Comparison of ENCODE assay signal across 8 cellular contexts in the genomic region with DNA sequence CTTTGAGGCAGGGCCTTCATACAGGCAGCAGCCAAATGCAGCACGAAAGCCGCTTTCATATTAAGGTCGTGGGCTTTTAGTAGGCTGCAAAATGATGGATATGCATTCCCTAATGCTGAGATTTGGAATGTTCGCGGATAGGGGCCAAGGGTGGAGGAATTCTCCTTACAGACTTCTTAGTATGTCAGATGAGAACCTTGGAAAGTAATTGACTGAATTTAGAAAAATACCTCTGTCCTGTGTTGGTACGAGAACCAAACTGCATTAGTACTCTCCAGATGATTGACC. TPM values are rescaled to one million over a fixed set of nuclear protein-coding genes. Genes with fewer than 3 reads are reported as not detected.
DNase-seq lines count a peak whose midpoint lies in the region; ATAC-seq and TF ChIP-seq lines count a peak whose summit lies in the region.

No MANE protein-coding gene starts in this region.

- H3K4me3 ChIP-seq in WI38 (ENCODE audit: low read depth, low read length) (peak overlapping the region; percentile 87), gastroesophageal sphincter (peak overlapping the region; percentile 82 to 93), skeletal muscle tissue (ENCODE audit: low read length in 3 of 3) (peak overlapping the region; percentile 75 to 94 (median 85))

- H3K36me3 ChIP-seq in gastroesophageal sphincter = no peaks in the 10 kb centered on the region
- H3K36me3 ChIP-seq in skeletal muscle tissue (ENCODE audit: control insufficient read depth in 3 of 3, insufficient read depth in 3 of 3, low read length in 3 of 3) = no peaks in the 10 kb centered on the region

- TF ChIP-seq EP300 in gastroesophageal sphincter (IDR thresholded peaks at IDR 0.05) = no peak

- H3K4me1 ChIP-seq in gastroesophageal sphincter (peaks cover 13 to 68% (median 20%) of the 10 kb centered on the region in 3 donors), skeletal muscle tissue (ENCODE audit: control insufficient read depth in 3 of 3, insufficient read depth in 3 of 3, low read length in 3 of 3) (peaks cover 26 to 31% (median 30%) of the 10 kb centered on the region in 3 donors)

- peak overlapping the region; percentile 76 to 90 (median 89) for H3K9ac ChIP-seq in skeletal muscle tissue (ENCODE audit: low read depth in 1 of 3, low read length in 3 of 3)

- WGBS in gastroesophageal sphincter (ENCODE audit: low coverage in 1 of 2), 2 donors = 2 to 3% methylated on average over 6 of the region's 6 CpGs

- peak; percentile 0 for ATAC-seq in GM21717 (IDR thresholded peaks at IDR 0.05; ENCODE audit: unreplicated experiment)
- no peak for ATAC-seq in gastroesophageal sphincter
- ATAC-seq in GM19452 (IDR thresholded peaks at IDR 0.05; ENCODE audit: unreplicated experiment) = no peak
- no peak for ATAC-seq in GM18868 (IDR thresholded peaks at IDR 0.05; ENCODE audit: unreplicated experiment)

- no peak for TF ChIP-seq CTCF in WI38 (IDR thresholded peaks at IDR 0.05; ENCODE audit: low read depth, low read length)
- no peak for TF ChIP-seq CTCF in gastroesophageal sphincter (IDR thresholded peaks at IDR 0.05)
- no peak for TF ChIP-seq CTCF in GM10248 (IDR thresholded peaks at IDR 0.05; ENCODE audit: control extremely low read depth, extremely low read depth, low read depth, missing control alignments)

- CTCF ChIA-PET in GM10248 (lab: Yijun Ruan, JAX) = interaction anchor here (0.7 to 4.1 kb wide), 6 partner anchors 10 to 388 kb away, joined by 3 to 39 read pairs (median 10); no protein-coding TSS in a partner anchor

- H3K9me3 ChIP-seq in gastroesophageal sphincter (no peaks in the 10 kb centered on the region), skeletal muscle tissue (ENCODE audit: control insufficient read depth in 3 of 3, low read length in 3 of 3) (no peaks in the 10 kb centered on the region)

- POLR2A ChIA-PET in GM10248 (lab: Yijun Ruan, JAX) = no interaction called here

- H3K27ac ChIP-seq in gastroesophageal sphincter = peak overlapping the region; percentile 88 to 96 (median 94)
- H3K27ac ChIP-seq in skeletal muscle tissue (ENCODE audit: low read depth, low read length) = peak overlapping the region; percentile 52

- no peak for TF ChIP-seq POLR2A in gastroesophageal sphincter (IDR thresholded peaks at IDR 0.05)

- DNase-seq in activated CD4-positive, CD25-positive, alpha-beta regulatory T cell (lab: John Stamatoyannopoulos, UW) = no peak
- no peak for DNase-seq in GM10248 (ENCODE audit: extremely low spot score)

- H3K27me3 ChIP-seq in gastroesophageal sphincter = no peaks in the 10 kb centered on the region
- H3K27me3 ChIP-seq in skeletal muscle tissue (ENCODE audit: control insufficient read depth in 3 of 3, insufficient read depth in 3 of 3, low read length in 3 of 3) = no peaks in the 10 kb centered on the region

RNA-seq across cellular contexts. Expression of a gene that starts 1.1 kb away (rescaled TPM):
- 10 to 100 TPM; 39.5 to 43.5 (median 41.7) TPM for total RNA-seq in gastroesophageal sphincter
- 15.7 TPM for total RNA-seq in skeletal muscle tissue
